10 cellular contexts compared by ENCODE assay signal in the genomic region with DNA sequence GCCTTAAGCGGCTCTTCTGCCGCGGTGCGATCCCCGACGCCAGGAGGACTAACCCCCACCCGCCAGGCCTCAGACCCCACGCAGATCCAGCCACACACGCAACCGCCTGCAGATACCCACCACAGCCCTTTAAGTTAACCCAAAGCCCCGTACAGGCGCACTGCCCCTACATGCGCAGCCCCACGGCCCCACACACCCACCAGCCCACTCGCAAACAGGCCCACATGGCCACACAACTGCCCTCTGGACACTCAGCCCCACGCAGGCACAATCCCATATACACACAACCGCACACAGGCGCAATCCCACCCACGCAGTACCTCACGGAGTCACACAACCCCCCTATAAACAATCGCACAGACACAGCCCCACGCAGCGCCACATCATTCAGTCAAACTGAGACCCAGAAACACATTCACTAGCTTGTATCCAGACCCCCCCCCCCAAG. TPM values are rescaled to one million over a fixed set of nuclear protein-coding genes. Genes with fewer than 3 reads are reported as not detected.
DNase-seq lines count a peak whose midpoint lies in the region; ATAC-seq, FAIRE-seq and TF ChIP-seq lines count a peak whose summit lies in the region.
"Had no signal": no experiment of that assay in that cellular context is flagged by ENCODE, and none has a peak within 500 bp of the region (broad histone marks: within the 10 kb centered on the region; RNA-seq: fewer than 3 reads in every experiment).

No MANE protein-coding gene starts in this region.

- H3K4me3 ChIP-seq in GM08714 (ENCODE audit: low read length) (peak overlapping the region; percentile 77; the same call in 1 of the 2 replicates), gastroesophageal sphincter (peak overlapping the region; percentile 65 to 69), skeletal muscle satellite cell (ENCODE audit: low read length) (peak overlapping the region; percentile 66)

- 28 to 60% methylated on average over 3 to 7 of the region's 23 CpGs for WGBS in gastroesophageal sphincter (ENCODE audit: low coverage in 1 of 2), 2 donors

- peaks cover 30% of the 10 kb centered on the region for H3K27me3 Mint-ChIP-seq in activated T-helper 17 cell treated with anti-CD3 and anti-CD28 coated beads, Interleukin-2, amount 50 U/mL, for 72 hours

- H3K9ac ChIP-seq in skeletal muscle satellite cell (ENCODE audit: low read depth, low read length), result peak overlapping the region; percentile 9

- peak overlapping the region; percentile 59 for H3K4me3 Mint-ChIP-seq in activated T-helper 17 cell treated with anti-CD3 and anti-CD28 coated beads, Interleukin-2, amount 50 U/mL, for 72 hours

- H3K4me1 Mint-ChIP-seq in activated T-helper 17 cell treated with anti-CD3 and anti-CD28 coated beads, Interleukin-2, amount 50 U/mL, for 72 hours, result peaks cover 18% of the 10 kb centered on the region

- no peaks in the 10 kb centered on the region for H3K9me3 Mint-ChIP-seq in activated T-helper 17 cell treated with anti-CD3 and anti-CD28 coated beads, Interleukin-2, amount 50 U/mL, for 72 hours

- no peak for ATAC-seq in activated T-helper 17 cell treated with anti-CD3 and anti-CD28 coated beads, Interleukin-2, amount 50 U/mL, for 72 hours (replicated peaks)
- no peak for ATAC-seq in gastroesophageal sphincter
- no peak for ATAC-seq in GM19397 (IDR thresholded peaks at IDR 0.05; ENCODE audit: unreplicated experiment)
- ATAC-seq: left lobe of liver had no signal

- H3K4me1 ChIP-seq in gastroesophageal sphincter (peaks cover 0 to 64% (median 38%) of the 10 kb centered on the region in 3 donors), skeletal muscle satellite cell (ENCODE audit: control insufficient read depth, insufficient read depth, low read length) (peaks cover 27% of the 10 kb centered on the region)

- H3K9me3 ChIP-seq in gastroesophageal sphincter (no peaks in the 10 kb centered on the region), skeletal muscle satellite cell (replicated peaks; ENCODE audit: low read length) (no peaks in the 10 kb centered on the region)

- DNase-seq in frontal cortex (ENCODE audit: low spot score in 2 of 2) (no peak), glomerular visceral epithelial cell (ENCODE audit: extremely low spot score) (no peak), AG08395 (ENCODE audit: low spot score) (no peak)
- DNase-seq: NCI-H524 treated with DMSO at 0.1 percent for 48 hours had no signal

- H3K27me3 ChIP-seq in gastroesophageal sphincter, result no peaks in the 10 kb centered on the region
- no peaks in the 10 kb centered on the region for H3K27me3 ChIP-seq in skeletal muscle satellite cell (ENCODE audit: control insufficient read depth, insufficient read depth, low read length)

- no peaks in the 10 kb centered on the region for H3K36me3 Mint-ChIP-seq in activated T-helper 17 cell treated with anti-CD3 and anti-CD28 coated beads, Interleukin-2, amount 50 U/mL, for 72 hours (ENCODE audit: low read depth)

- peak overlapping the region in 3 of 4 donors; percentile 77 to 84 (median 80) for H3K27ac ChIP-seq in gastroesophageal sphincter

- no peaks in the 10 kb centered on the region for H3K36me3 ChIP-seq in gastroesophageal sphincter
- H3K36me3 ChIP-seq in skeletal muscle satellite cell (ENCODE audit: insufficient read depth, low read length), result peaks cover 2% of the 10 kb centered on the region

- no peak for TF ChIP-seq EP300 in gastroesophageal sphincter (IDR thresholded peaks at IDR 0.05)

- TF ChIP-seq POLR2A in gastroesophageal sphincter (IDR thresholded peaks at IDR 0.05), result no peak

- H3K4me2 ChIP-seq in skeletal muscle satellite cell (ENCODE audit: low read length), result peak overlapping the region; percentile 97

- TF ChIP-seq CTCF in gastroesophageal sphincter (IDR thresholded peaks at IDR 0.05), result no peak

- no peak overlapping the region for H3K27ac Mint-ChIP-seq in activated T-helper 17 cell treated with anti-CD3 and anti-CD28 coated beads, Interleukin-2, amount 50 U/mL, for 72 hours

- no peak for FAIRE-seq in frontal cortex (lab: Jason Lieb, UNC)

RNA-seq across cellular contexts. Expression of a gene that starts 41.7 kb away (rescaled TPM):
- total RNA-seq in activated T-helper 17 cell treated with anti-CD3 and anti-CD28 coated beads, Interleukin-2, amount 50 U/mL, for 72 hours, result 10 to 100 TPM in 1 of 2 donors, 1 to 10 TPM in 1; 7.0 to 16.0 TPM
- total RNA-seq in gastroesophageal sphincter (10 to 100 TPM; 15.9 to 39.7 (median 28.3) TPM), frontal cortex (16.7 TPM)
- 7.4 and 8.1 TPM in 2 replicates for total RNA-seq in skeletal muscle satellite cell (2012; rRNA removed)
